Comparison of ENCODE assay signal across 1 cellular context in the genomic region with DNA sequence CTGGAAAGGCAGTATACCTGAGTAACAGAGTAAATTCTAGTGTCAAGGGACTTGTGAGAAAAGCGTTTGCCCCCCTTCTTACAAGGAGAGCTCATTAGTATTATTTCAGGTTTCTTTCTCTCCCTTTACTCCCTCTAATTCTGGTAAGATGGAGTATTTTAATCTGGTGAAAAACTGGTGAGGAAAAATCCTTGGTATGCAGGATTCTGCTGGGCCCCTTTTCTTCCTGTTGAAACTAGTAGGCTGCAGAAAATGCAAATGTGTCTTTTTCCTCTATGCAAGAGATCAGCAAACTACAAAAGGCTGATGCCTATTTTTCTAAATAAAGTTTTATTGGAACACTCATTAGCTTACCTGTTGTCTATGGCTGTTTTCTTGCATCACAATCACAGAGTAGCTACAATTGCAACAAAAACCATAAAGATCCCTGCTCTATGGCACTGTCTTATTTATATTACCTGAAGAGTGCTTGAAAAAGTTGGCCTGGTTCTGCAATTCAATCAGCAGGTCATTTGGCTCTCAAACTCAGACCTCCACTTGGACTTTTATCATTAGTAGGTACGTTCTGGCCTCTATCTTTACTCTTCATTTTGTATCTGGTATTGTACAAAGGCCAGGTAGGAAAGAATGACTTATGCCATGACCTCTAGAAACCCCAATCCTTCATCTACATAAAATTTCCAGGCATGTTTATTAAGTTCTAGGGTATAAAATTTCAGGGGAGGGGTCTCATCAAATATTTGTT.
A peak's percentile ranks its signal among the peaks of the same experiment; 100 is the strongest.
TF ChIP-seq lines count a peak whose summit lies in the region.

No MANE protein-coding gene starts in this region.

TF ChIP-seq in GM23338, 12 proteins besides CTCF, POLR2A, EP300 and RAD21:
- TF ChIP-seq NANOG (IDR thresholded peaks at IDR 0.05; ENCODE audit: borderline replicate concordance) (peak; percentile 79; the same call in 1 of the 2 replicates), STAT1 (IDR thresholded peaks at IDR 0.05; ENCODE audit: unreplicated experiment) (no peak)
